Comparison of ENCODE assay signal across 9 cellular contexts in genomic region chr1:164440222-164440621, GRCh38.
A peak's percentile ranks its signal among the peaks of the same experiment; 100 is the strongest.
DNase-seq lines count a peak whose midpoint lies in the region; ATAC-seq and TF ChIP-seq lines count a peak whose summit lies in the region.
"Had no signal": no experiment of that assay in that cellular context is flagged by ENCODE, and none has a peak within 500 bp of the region (broad histone marks: within the 10 kb centered on the region; RNA-seq: fewer than 3 reads in every experiment).

No MANE protein-coding gene starts in this region.

- H3K4me1 ChIP-seq in mucosa of descending colon (ENCODE audit: low read depth), result no peaks in the 10 kb centered on the region

- peak; percentile 58 for TF ChIP-seq RAD21 in Ishikawa (IDR thresholded peaks at IDR 0.05; ENCODE audit: low read depth)

- H3K36me3 Mint-ChIP-seq in activated naive CD4-positive, alpha-beta T cell treated with anti-CD3 and anti-CD28 coated beads, Interleukin-2, amount 50 U/mL, for 72 hours, result no peaks in the 10 kb centered on the region

- ATAC-seq in mucosa of descending colon, result peak; percentile 44
- ATAC-seq in HG02623 (IDR thresholded peaks at IDR 0.05; ENCODE audit: unreplicated experiment), result no peak
- ATAC-seq in GM18861 (IDR thresholded peaks at IDR 0.05; ENCODE audit: unreplicated experiment), result no peak
- no peak for ATAC-seq in activated naive CD4-positive, alpha-beta T cell treated with anti-CD3 and anti-CD28 coated beads, Interleukin-2, amount 50 U/mL, for 72 hours

- TF ChIP-seq CTCF in AG09309 (IDR thresholded peaks at IDR 0.05; ENCODE audit: control insufficient read depth, insufficient read depth, low read depth, low read length, missing control alignments) (peak; percentile 52), epithelial cell of esophagus (IDR thresholded peaks at IDR 0.05; ENCODE audit: insufficient read depth, low read depth, low read length, missing control alignments) (peak; percentile 8), mucosa of descending colon (IDR thresholded peaks at IDR 0.05) (no peak)

- no peak overlapping the region for H3K27ac Mint-ChIP-seq in activated naive CD4-positive, alpha-beta T cell treated with anti-CD3 and anti-CD28 coated beads, Interleukin-2, amount 50 U/mL, for 72 hours
- H3K27ac Mint-ChIP-seq: activated B cell treated with CpG ODN at 0.5 μM for 24 hours had no signal

- H3K4me3 ChIP-seq in AG09309 (ENCODE audit: control insufficient read depth, low read depth, low read length), result no peak overlapping the region
- H3K4me3 ChIP-seq in epithelial cell of esophagus (ENCODE audit: low read length), result no peak overlapping the region
- no peak overlapping the region for H3K4me3 ChIP-seq in mucosa of descending colon

- peaks cover 0 to 4% of the 10 kb centered on the region in 2 donors for H3K9me3 Mint-ChIP-seq in activated naive CD4-positive, alpha-beta T cell treated with anti-CD3 and anti-CD28 coated beads, Interleukin-2, amount 50 U/mL, for 72 hours
- H3K9me3 Mint-ChIP-seq: activated B cell treated with CpG ODN at 0.5 μM for 24 hours had no signal

- no peak for TF ChIP-seq EP300 in Ishikawa (IDR thresholded peaks at IDR 0.05; ENCODE audit: borderline replicate concordance)

- no peaks in the 10 kb centered on the region for H3K36me3 ChIP-seq in mucosa of descending colon (ENCODE audit: low read depth)

- intact Hi-C loops in mucosa of descending colon (cut with DNase I, micrococcal nuclease), result no loop called here

- H3K9me3 ChIP-seq in mucosa of descending colon, result no peaks in the 10 kb centered on the region

- no peak for DNase-seq in AG09309 (ENCODE audit: low read depth)
- no peak for DNase-seq in epithelial cell of esophagus (ENCODE audit: low read depth)
- DNase-seq in mucosa of descending colon, result peak in 1 of 3 donors; percentile 6
- DNase-seq in UCSD-AML1 (lab: John Stamatoyannopoulos, UW; ENCODE audit: unreplicated experiment), result no peak
- no peak for DNase-seq in activated naive CD4-positive, alpha-beta T cell treated with anti-CD3 and anti-CD28 coated beads, Interleukin-2, amount 50 U/mL, for 72 hours (ENCODE audit: low spot score in 2 of 2)
- DNase-seq: activated B cell treated with CpG ODN at 0.5 μM for 24 hours had no signal

TF ChIP-seq in Ishikawa, 13 proteins besides CTCF, POLR2A, EP300 and RAD21:
- TF ChIP-seq TEAD4 (IDR thresholded peaks at IDR 0.05) (0 out of 2 replicates have a peak, but pooled peaks have one; percentile 13), FOXM1 (IDR thresholded peaks at IDR 0.05; ENCODE audit: borderline replicate concordance, low read depth) (no peak)
